In the genomic region with DNA sequence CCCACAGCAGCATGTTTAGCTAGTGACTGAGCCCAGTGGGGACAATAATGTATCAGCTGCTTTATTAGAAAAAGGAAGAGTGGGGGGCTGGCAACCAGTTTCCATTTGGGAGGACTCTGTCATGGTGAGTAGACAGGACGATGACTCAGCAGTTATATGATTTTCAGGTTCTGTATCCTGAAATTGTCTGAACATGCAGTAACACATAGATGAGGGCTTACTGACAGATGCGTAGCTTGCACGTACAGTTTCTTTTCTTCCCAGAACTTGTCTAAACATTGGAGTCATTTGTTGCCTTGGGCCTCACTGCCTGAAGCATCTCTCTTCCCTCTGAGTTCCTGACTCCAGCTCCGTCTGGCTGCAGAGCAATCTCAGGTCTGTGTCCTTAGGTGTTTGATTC, we compare ENCODE assay signal across 11 cellular contexts.
A peak's percentile ranks its signal among the peaks of the same experiment; 100 is the strongest.
DNase-seq lines count a peak whose midpoint lies in the region; ATAC-seq, FAIRE-seq and TF ChIP-seq lines count a peak whose summit lies in the region.
"Had no signal": no experiment of that assay in that cellular context is flagged by ENCODE, and none has a peak within 500 bp of the region (broad histone marks: within the 10 kb centered on the region; RNA-seq: fewer than 3 reads in every experiment).

No MANE protein-coding gene starts in this region.

- peak overlapping the region; percentile 57 for H2AFZ ChIP-seq in GM23338

- DNase-seq in GM23338 (ENCODE audit: low spot score) (no peak), RWPE1 (ENCODE audit: low spot score) (peak; percentile 65), fibroblast of mammary gland (ENCODE audit: low read depth) (peak; percentile 21), sigmoid colon (no peak), NOMO-1 (lab: John Stamatoyannopoulos, UW; ENCODE audit: unreplicated experiment in 2 of 2) (no peak), GM12891 (ENCODE audit: insufficient read length, low spot score) (no peak), iPS-NIHi11 (ENCODE audit: low spot score) (no peak)
- no peak for DNase-seq in activated CD4-positive, alpha-beta T cell treated with anti-CD3 and anti-CD28 coated beads for 1 hour
- DNase-seq: activated effector memory CD4-positive, alpha-beta T cell treated with Interleukin-2 at 50 U/mL for 16 hours; stimulated activated CD4-positive, alpha-beta T cell treated with anti-CD3 and anti-CD28 coated beads, Interleukin-4, amount 100 ng/mL, for 1 hour had no signal

- no peaks in the 10 kb centered on the region for H3K27me3 Mint-ChIP-seq in GM23338 (ENCODE audit: insufficient read depth, low read depth, poor library complexity)

- H3K9me3 ChIP-seq in sigmoid colon: no peaks in the 10 kb centered on the region

- no peaks in the 10 kb centered on the region for H4K20me1 ChIP-seq in GM23338 (replicated peaks; ENCODE audit: insufficient read depth)

- WGBS in sigmoid colon, 2 donors: 74 to 77% methylated on average over 4 of the region's 4 CpGs

- TF ChIP-seq POLR2A in sigmoid colon (IDR thresholded peaks at IDR 0.05) (no peak), GM12891 (IDR thresholded peaks at IDR 0.05; ENCODE audit: low read depth, low read length) (no peak)

- no peaks in the 10 kb centered on the region for H3K9me2 ChIP-seq in GM23338 (ENCODE audit: insufficient read depth)

- ATAC-seq in GM23338: no peak

- POLR2A ChIA-PET in RWPE1 (lab: Yijun Ruan, JAX; ENCODE audit: low non-redundant PET): no interaction called here

- no peaks in the 10 kb centered on the region for H3K27me3 ChIP-seq in GM23338 (ENCODE audit: insufficient read depth)
- H3K27me3 ChIP-seq in sigmoid colon: no peaks in the 10 kb centered on the region

- H3K79me2 ChIP-seq in GM23338 (replicated peaks; ENCODE audit: insufficient read depth): no peaks in the 10 kb centered on the region

- no peak for TF ChIP-seq EP300 in sigmoid colon (IDR thresholded peaks at IDR 0.05)

- no peak overlapping the region for H3K27ac ChIP-seq in GM23338 (ENCODE audit: low read depth)
- peak overlapping the region; percentile 70 for H3K27ac ChIP-seq in RWPE1
- peak overlapping the region in 1 of 4 donors; percentile 11 for H3K27ac ChIP-seq in sigmoid colon

- TF ChIP-seq CTCF in GM23338 (conservative IDR thresholded peaks at IDR 0.05; ENCODE audit: low read depth in 2 of 2) (no peak), RWPE1 (conservative IDR thresholded peaks at IDR 0.05; ENCODE audit: low read depth) (no peak), fibroblast of mammary gland (conservative IDR thresholded peaks at IDR 0.05; ENCODE audit: control insufficient read depth, insufficient read depth, low read depth, low read length) (no peak), sigmoid colon (IDR thresholded peaks at IDR 0.05) (no peak)

- no peak overlapping the region for H3K4me3 ChIP-seq in GM23338
- H3K4me3 ChIP-seq in fibroblast of mammary gland (ENCODE audit: control insufficient read depth, low read depth, low read length): peak overlapping the region; percentile 39
- peak overlapping the region in 3 of 4 donors; percentile 26 to 39 (median 36) for H3K4me3 ChIP-seq in sigmoid colon

- peaks cover 8% of the 10 kb centered on the region; the same call in 2 of the 3 replicates for H3K36me3 Mint-ChIP-seq in GM23338 (ENCODE audit: low read depth)

- no peak overlapping the region for H3K4me2 ChIP-seq in GM23338

- intact Hi-C loops in sigmoid colon (cut with DNase I): no loop called here

- peak overlapping the region; percentile 90 for H3K27ac Mint-ChIP-seq in GM23338

- H3F3A ChIP-seq in GM23338 (replicated peaks; ENCODE audit: low read depth): no peaks in the 10 kb centered on the region

- no peak overlapping the region for H3K4me3 Mint-ChIP-seq in GM23338

- CTCF ChIA-PET in RWPE1 (lab: Yijun Ruan, JAX): interaction anchor here (0.6 to 1.7 kb wide), 4 partner anchors 109 to 701 kb away, joined by 3 to 5 read pairs (median 4); no protein-coding TSS in a partner anchor

- no peaks in the 10 kb centered on the region for H3K36me3 ChIP-seq in GM23338 (ENCODE audit: insufficient read depth)
- H3K36me3 ChIP-seq in sigmoid colon: no peaks in the 10 kb centered on the region

- FAIRE-seq in GM12891 (lab: Jason Lieb, UNC): no peak
- FAIRE-seq: GM19239 had no signal

- peaks cover 14% of the 10 kb centered on the region for H3K4me1 ChIP-seq in GM23338 (ENCODE audit: insufficient read depth)
- H3K4me1 ChIP-seq in sigmoid colon: peaks cover 0 to 12% (median 4%) of the 10 kb centered on the region in 4 donors

- peaks cover 20% of the 10 kb centered on the region for H3K4me1 Mint-ChIP-seq in GM23338

- no peaks in the 10 kb centered on the region for H3K9me3 Mint-ChIP-seq in GM23338

TF ChIP-seq in GM23338, 12 proteins besides CTCF, POLR2A, EP300 and RAD21:
- TF ChIP-seq, protein P1, sequence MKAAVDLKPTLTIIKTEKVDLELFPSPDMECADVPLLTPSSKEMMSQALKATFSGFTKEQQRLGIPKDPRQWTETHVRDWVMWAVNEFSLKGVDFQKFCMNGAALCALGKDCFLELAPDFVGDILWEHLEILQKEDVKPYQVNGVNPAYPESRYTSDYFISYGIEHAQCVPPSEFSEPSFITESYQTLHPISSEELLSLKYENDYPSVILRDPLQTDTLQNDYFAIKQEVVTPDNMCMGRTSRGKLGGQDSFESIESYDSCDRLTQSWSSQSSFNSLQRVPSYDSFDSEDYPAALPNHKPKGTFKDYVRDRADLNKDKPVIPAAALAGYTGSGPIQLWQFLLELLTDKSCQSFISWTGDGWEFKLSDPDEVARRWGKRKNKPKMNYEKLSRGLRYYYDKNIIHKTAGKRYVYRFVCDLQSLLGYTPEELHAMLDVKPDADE (IDR thresholded peaks at IDR 0.05): no peak
- TF ChIP-seq POLR2AphosphoS5 (IDR thresholded peaks at IDR 0.05; ENCODE audit: low read depth): no peak
- TF ChIP-seq STAT1 (IDR thresholded peaks at IDR 0.05; ENCODE audit: unreplicated experiment): no peak
- TF ChIP-seq, protein P2, sequence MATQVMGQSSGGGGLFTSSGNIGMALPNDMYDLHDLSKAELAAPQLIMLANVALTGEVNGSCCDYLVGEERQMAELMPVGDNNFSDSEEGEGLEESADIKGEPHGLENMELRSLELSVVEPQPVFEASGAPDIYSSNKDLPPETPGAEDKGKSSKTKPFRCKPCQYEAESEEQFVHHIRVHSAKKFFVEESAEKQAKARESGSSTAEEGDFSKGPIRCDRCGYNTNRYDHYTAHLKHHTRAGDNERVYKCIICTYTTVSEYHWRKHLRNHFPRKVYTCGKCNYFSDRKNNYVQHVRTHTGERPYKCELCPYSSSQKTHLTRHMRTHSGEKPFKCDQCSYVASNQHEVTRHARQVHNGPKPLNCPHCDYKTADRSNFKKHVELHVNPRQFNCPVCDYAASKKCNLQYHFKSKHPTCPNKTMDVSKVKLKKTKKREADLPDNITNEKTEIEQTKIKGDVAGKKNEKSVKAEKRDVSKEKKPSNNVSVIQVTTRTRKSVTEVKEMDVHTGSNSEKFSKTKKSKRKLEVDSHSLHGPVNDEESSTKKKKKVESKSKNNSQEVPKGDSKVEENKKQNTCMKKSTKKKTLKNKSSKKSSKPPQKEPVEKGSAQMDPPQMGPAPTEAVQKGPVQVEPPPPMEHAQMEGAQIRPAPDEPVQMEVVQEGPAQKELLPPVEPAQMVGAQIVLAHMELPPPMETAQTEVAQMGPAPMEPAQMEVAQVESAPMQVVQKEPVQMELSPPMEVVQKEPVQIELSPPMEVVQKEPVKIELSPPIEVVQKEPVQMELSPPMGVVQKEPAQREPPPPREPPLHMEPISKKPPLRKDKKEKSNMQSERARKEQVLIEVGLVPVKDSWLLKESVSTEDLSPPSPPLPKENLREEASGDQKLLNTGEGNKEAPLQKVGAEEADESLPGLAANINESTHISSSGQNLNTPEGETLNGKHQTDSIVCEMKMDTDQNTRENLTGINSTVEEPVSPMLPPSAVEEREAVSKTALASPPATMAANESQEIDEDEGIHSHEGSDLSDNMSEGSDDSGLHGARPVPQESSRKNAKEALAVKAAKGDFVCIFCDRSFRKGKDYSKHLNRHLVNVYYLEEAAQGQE (IDR thresholded peaks at IDR 0.05; ENCODE audit: unreplicated experiment): no peak

TF ChIP-seq in GM12891, 5 proteins besides CTCF, POLR2A, EP300 and RAD21:
- TF ChIP-seq POLR2AphosphoS5 (IDR thresholded peaks at IDR 0.05; ENCODE audit: low read depth, low read length) (no peak), TAF1 (IDR thresholded peaks at IDR 0.05; ENCODE audit: low read depth, low read length) (no peak), PAX5 (IDR thresholded peaks at IDR 0.05; ENCODE audit: insufficient read depth, low read length, severe bottlenecking) (no peak), POU2F2 (IDR thresholded peaks at IDR 0.05; ENCODE audit: low read depth, low read length) (no peak), SPI1 (IDR thresholded peaks at IDR 0.05; ENCODE audit: low read depth, low read length) (no peak)

Comparison
In these comparisons a context has a peak if more than half of its experiments do, and no peak if none do; other contexts are left out.
1. DNase-seq: peak in RWPE1 (single experiment) and fibroblast of mammary gland (single experiment); none in GM23338 (single experiment), sigmoid colon (single experiment), NOMO-1 (0 of 2), GM12891 (single experiment), iPS-NIHi11 (single experiment) and activated CD4-positive, alpha-beta T cell treated with anti-CD3 and anti-CD28 coated beads for 1 hour (single experiment).